In genomic region chr14:38197001-38197760, GRCh38 we compare ENCODE assay signal across 8 cellular contexts. TPM values are rescaled to one million over a fixed set of nuclear protein-coding genes. Genes with fewer than 3 reads are reported as not detected.
A peak's percentile ranks its signal among the peaks of the same experiment; 100 is the strongest.
DNase-seq lines count a peak whose midpoint lies in the region; ATAC-seq and TF ChIP-seq lines count a peak whose summit lies in the region.

No MANE protein-coding gene starts in this region.

- H3K4me1 ChIP-seq in ACC112 (ENCODE audit: control insufficient read depth, insufficient read depth, low read length, unreplicated experiment) (peaks cover 10% of the 10 kb centered on the region), adrenal gland (replicated peaks in 1 of 2) (no peaks in the 10 kb centered on the region)

- TF ChIP-seq POLR2A in adrenal gland (IDR thresholded peaks at IDR 0.05) (no peak), GM18505 (IDR thresholded peaks at IDR 0.05; ENCODE audit: borderline replicate concordance, extremely low read depth, insufficient read depth, insufficient read length) (no peak)

- no peaks in the 10 kb centered on the region for H3K79me2 ChIP-seq in ACC112 (ENCODE audit: control insufficient read depth, insufficient read depth, low read length, unreplicated experiment)

- intact Hi-C loops in adrenal gland (cut with DNase I), result no loop called here

- peak overlapping the region; percentile 13 for H2AFZ ChIP-seq in ACC112 (ENCODE audit: low read length, unreplicated experiment)

- peak; percentile 14; the same call in 1 of the 2 replicates for TF ChIP-seq CTCF in GM12874 (IDR thresholded peaks at IDR 0.05; ENCODE audit: insufficient read depth, low read depth, low read length)
- peak; percentile 23 to 64 (median 52) for TF ChIP-seq CTCF in adrenal gland (IDR thresholded peaks at IDR 0.05)

- no peak for ATAC-seq in GM18505 (IDR thresholded peaks at IDR 0.05; ENCODE audit: unreplicated experiment)

- H3K36me3 ChIP-seq in ACC112 (ENCODE audit: insufficient read depth, low read length) (no peaks in the 10 kb centered on the region), adrenal gland (replicated peaks in 1 of 2) (no peaks in the 10 kb centered on the region)

- no peaks in the 10 kb centered on the region for H3K9me3 ChIP-seq in adrenal gland (replicated peaks in 1 of 3)

- no peaks in the 10 kb centered on the region for H3K27me3 ChIP-seq in ACC112 (ENCODE audit: insufficient read depth, low read length)
- H3K27me3 ChIP-seq in adrenal gland, result no peaks in the 10 kb centered on the region

- no peak overlapping the region for H3K4me3 ChIP-seq in ACC112 (ENCODE audit: low read depth, low read length)
- H3K4me3 ChIP-seq in adrenal gland, result no peak overlapping the region

- DNase-seq in adrenal gland (no peak), kidney tubule cell (ENCODE audit: low spot score) (peak; percentile 24), NCI-H526 treated with DMSO at 0.1 percent for 48 hours (lab: John Stamatoyannopoulos, UW) (no peak), amygdala (lab: John Stamatoyannopoulos, UW) (no peak), GF-D8 (lab: John Stamatoyannopoulos, UW) (no peak)

- H3K27ac ChIP-seq in ACC112 (ENCODE audit: low read depth, low read length) (no peak overlapping the region), adrenal gland (no peak overlapping the region)

RNA-seq across cellular contexts. Expression of gene SSTR1, which starts 10.5 kb away (rescaled TPM):
- under 1 TPM in 6 of 8 donors, not detected in 2; under 0.01 to 0.65 (median 0.36) TPM for total RNA-seq in adrenal gland
- polyA plus RNA-seq in adrenal gland, result under 1 TPM; 0.08 to 0.57 (median 0.11) TPM

RNA-seq across cellular contexts. Expression of gene CLEC14A, which starts 58.7 kb away (rescaled TPM):
- total RNA-seq in adrenal gland, result 10 to 100 TPM; 11.9 to 26.1 (median 17.9) TPM
- 10 to 100 TPM in 1 of 3 donors, 1 to 10 TPM in 2; 4.0 to 18.1 (median 8.3) TPM for polyA plus RNA-seq in adrenal gland
